20 cellular contexts compared by ENCODE assay signal in the genomic region with DNA sequence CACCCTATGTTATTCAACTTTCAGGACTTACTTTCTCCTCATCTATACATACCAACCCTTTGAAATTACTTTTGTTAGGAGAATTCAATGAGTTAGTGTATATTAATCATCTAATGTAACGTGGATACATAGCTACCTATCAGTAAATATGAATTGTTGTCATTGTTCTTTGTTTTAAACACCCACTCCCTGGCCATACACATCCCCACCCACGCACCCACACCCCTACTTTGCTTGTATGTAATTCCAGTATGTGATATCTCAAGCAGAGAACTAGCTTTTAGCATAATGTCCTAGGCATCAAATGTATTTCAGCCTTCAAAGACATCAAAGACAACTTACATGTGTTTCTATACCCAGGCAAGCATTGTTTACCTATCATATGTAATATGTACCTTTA.
DNase-seq lines count a peak whose midpoint lies in the region; ATAC-seq, FAIRE-seq and TF ChIP-seq lines count a peak whose summit lies in the region.
"Had no signal": no experiment of that assay in that cellular context is flagged by ENCODE, and none has a peak within 500 bp of the region (broad histone marks: within the 10 kb centered on the region; RNA-seq: fewer than 3 reads in every experiment).

No MANE protein-coding gene starts in this region.

- H3K36me3 Mint-ChIP-seq in astrocyte (ENCODE audit: low read depth, unreplicated experiment), result peaks cover 10% of the 10 kb centered on the region
- H3K36me3 Mint-ChIP-seq in naive thymus-derived CD4-positive, alpha-beta T cell, result peaks cover 5 to 35% (median 19%) of the 10 kb centered on the region in 5 donors
- peaks cover 38% of the 10 kb centered on the region for H3K36me3 Mint-ChIP-seq in activated CD4-positive, alpha-beta memory T cell treated with anti-CD3 and anti-CD28 coated beads, Interleukin-2, amount 10 ng/mL, durations not matched to agents 7 days and 5 days (ENCODE audit: low read depth)

- no peak for DNase-seq in GM23248
- no peak for DNase-seq in astrocyte (ENCODE audit: low read depth)
- DNase-seq in naive thymus-derived CD4-positive, alpha-beta T cell, result no peak
- no peak for DNase-seq in activated CD4-positive, alpha-beta memory T cell treated with anti-CD3 and anti-CD28 coated beads, Interleukin-2, amount 10 ng/mL, durations not matched to agents 7 days and 5 days
- no peak for DNase-seq in NCI-H82 (lab: John Stamatoyannopoulos, UW)
- DNase-seq in retina, result no peak
- no peak for DNase-seq in RCC 7860 (ENCODE audit: low spot score)
- DNase-seq: immature natural killer cell; NCI-H1105 treated with DMSO at 0.1 percent for 48 hours; NCI-H345; occipital lobe; stimulated activated naive CD8-positive, alpha-beta T cell treated with anti-CD3 and anti-CD28 coated beads, Interleukin-15, Interleukin-2, amounts not matched to agents 100 U/mL and 50 U/mL, for 24 hours had no signal

- H3K79me2 ChIP-seq in GM23248 (ENCODE audit: insufficient read depth), result peaks cover 97% of the 10 kb centered on the region
- peaks cover 78% of the 10 kb centered on the region for H3K79me2 ChIP-seq in astrocyte (ENCODE audit: insufficient read depth, low read length)

- FAIRE-seq in astrocyte (lab: Jason Lieb, UNC) (no peak), RCC 7860 (lab: Jason Lieb, UNC) (no peak)

- H3K4me3 ChIP-seq in BLaER1, result no peak overlapping the region
- no peak overlapping the region for H3K4me3 ChIP-seq in GM23248
- H3K4me3 ChIP-seq in astrocyte (ENCODE audit: insufficient read depth, low read depth, low read length), result peak overlapping the region; percentile 0
- H3K4me3 ChIP-seq in naive thymus-derived CD4-positive, alpha-beta T cell (ENCODE audit: low read length), result no peak overlapping the region
- H3K4me3 ChIP-seq: gastroesophageal sphincter, HAP-1, skin epidermis had no signal

- ATAC-seq in naive thymus-derived CD4-positive, alpha-beta T cell, result no peak
- ATAC-seq: activated naive CD4-positive, alpha-beta T cell treated with anti-CD3 and anti-CD28 coated beads, Interleukin-2, amount 50 U/mL, for 72 hours; gastroesophageal sphincter; stimulated activated naive CD8-positive, alpha-beta T cell treated with anti-CD3 and anti-CD28 coated beads, Interleukin-15, Interleukin-2, amounts not matched to agents 100 U/mL and 50 U/mL, for 24 hours; WTC11 had no signal

- H3K9me3 ChIP-seq in BLaER1 (no peaks in the 10 kb centered on the region), GM23248 (ENCODE audit: low read depth) (no peaks in the 10 kb centered on the region), astrocyte (ENCODE audit: insufficient read depth, low read depth, low read length) (no peaks in the 10 kb centered on the region)
- H3K9me3 ChIP-seq in naive thymus-derived CD4-positive, alpha-beta T cell (ENCODE audit: control insufficient read depth in 2 of 3, low read length in 3 of 3), result no peaks in the 10 kb centered on the region
- H3K9me3 ChIP-seq: gastroesophageal sphincter, HAP-1 had no signal

- H2AFZ ChIP-seq in GM23248 (no peak overlapping the region), astrocyte (ENCODE audit: low read depth, low read length) (no peak overlapping the region)

- H4K20me1 ChIP-seq in BLaER1 (peaks cover 92% of the 10 kb centered on the region), GM23248 (ENCODE audit: insufficient read depth) (peaks cover 3% of the 10 kb centered on the region; the same call in 1 of the 2 replicates), astrocyte (ENCODE audit: insufficient read depth, low read length) (peaks cover 29% of the 10 kb centered on the region)

- H3K27ac ChIP-seq in BLaER1 (no peak overlapping the region), GM23248 (peak overlapping the region; percentile 81), astrocyte (ENCODE audit: low read depth, low read length) (peak overlapping the region; percentile 94)
- no peak overlapping the region for H3K27ac ChIP-seq in naive thymus-derived CD4-positive, alpha-beta T cell (ENCODE audit: low read depth, low read length)
- H3K27ac ChIP-seq: gastroesophageal sphincter had no signal

- intact Hi-C loops in naive thymus-derived CD4-positive, alpha-beta T cell (cut with micrococcal nuclease), result loop anchor here (5.0 kb wide), 2 partner anchors 34 to 174 kb away; no protein-coding TSS in a partner anchor

- H3K4me1 Mint-ChIP-seq in astrocyte (ENCODE audit: low read depth, unreplicated experiment), result peaks cover 72% of the 10 kb centered on the region
- H3K4me1 Mint-ChIP-seq in naive thymus-derived CD4-positive, alpha-beta T cell, result peaks cover 65 to 98% (median 83%) of the 10 kb centered on the region in 7 donors
- peaks cover 70% of the 10 kb centered on the region for H3K4me1 Mint-ChIP-seq in activated CD4-positive, alpha-beta memory T cell treated with anti-CD3 and anti-CD28 coated beads, Interleukin-2, amount 10 ng/mL, durations not matched to agents 7 days and 5 days

- H3K9me3 Mint-ChIP-seq in astrocyte (ENCODE audit: unreplicated experiment), result no peaks in the 10 kb centered on the region
- H3K9me3 Mint-ChIP-seq in naive thymus-derived CD4-positive, alpha-beta T cell, result no peaks in the 10 kb centered on the region
- H3K9me3 Mint-ChIP-seq in activated CD4-positive, alpha-beta memory T cell treated with anti-CD3 and anti-CD28 coated beads, Interleukin-2, amount 10 ng/mL, durations not matched to agents 7 days and 5 days, result no peaks in the 10 kb centered on the region
- H3K9me3 Mint-ChIP-seq: activated naive CD4-positive, alpha-beta T cell treated with anti-CD3 and anti-CD28 coated beads, Interleukin-2, amount 50 U/mL, for 72 hours; CD14-positive monocyte; central memory CD8-positive, alpha-beta T cell; immature natural killer cell; WTC11 had no signal

- in situ Hi-C loops in GM23248 (cut with MboI), result loop anchor here (25.0 kb wide), 1 partner anchor 314 kb away; no protein-coding TSS in a partner anchor

- peaks cover 95% of the 10 kb centered on the region for H3F3A ChIP-seq in GM23248 (ENCODE audit: insufficient read depth)

- H3K27ac Mint-ChIP-seq in astrocyte (ENCODE audit: unreplicated experiment), result peak overlapping the region; percentile 96
- peak overlapping the region in 4 of 9 donors; percentile 11 to 88 (median 62) for H3K27ac Mint-ChIP-seq in naive thymus-derived CD4-positive, alpha-beta T cell
- H3K27ac Mint-ChIP-seq in activated CD4-positive, alpha-beta memory T cell treated with anti-CD3 and anti-CD28 coated beads, Interleukin-2, amount 10 ng/mL, durations not matched to agents 7 days and 5 days, result no peak overlapping the region
- H3K27ac Mint-ChIP-seq: activated naive CD4-positive, alpha-beta T cell treated with anti-CD3 and anti-CD28 coated beads, Interleukin-2, amount 50 U/mL, for 72 hours; immature natural killer cell; WTC11 had no signal

- H3K9ac ChIP-seq in BLaER1 (no peak overlapping the region), GM23248 (peak overlapping the region; percentile 43), astrocyte (ENCODE audit: low read length) (peak overlapping the region; percentile 72)

- H3K4me1 ChIP-seq in BLaER1 (peaks cover 42% of the 10 kb centered on the region), GM23248 (ENCODE audit: insufficient read depth) (peaks cover 95% of the 10 kb centered on the region), astrocyte (ENCODE audit: insufficient read depth, low read length) (peaks cover 68% of the 10 kb centered on the region)
- H3K4me1 ChIP-seq in naive thymus-derived CD4-positive, alpha-beta T cell (ENCODE audit: control insufficient read depth in 2 of 2, insufficient read depth in 2 of 2, low read length in 2 of 2), result peaks cover 24 to 64% of the 10 kb centered on the region in 2 donors

- WGBS in GM23248 (ENCODE audit: low coverage in 1 of 2, low lambda C conversion rate in 2 of 2, missing lambda C conversion rate in 2 of 2), 2 experiments, result 53 to 58% methylated on average over 2 of the region's 2 CpGs

- H3K4me3 Mint-ChIP-seq in astrocyte (ENCODE audit: unreplicated experiment), result no peak overlapping the region
- peak overlapping the region in 8 of 10 donors; percentile 14 to 85 (median 59) for H3K4me3 Mint-ChIP-seq in naive thymus-derived CD4-positive, alpha-beta T cell
- H3K4me3 Mint-ChIP-seq in activated CD4-positive, alpha-beta memory T cell treated with anti-CD3 and anti-CD28 coated beads, Interleukin-2, amount 10 ng/mL, durations not matched to agents 7 days and 5 days, result no peak overlapping the region
- H3K4me3 Mint-ChIP-seq: CD14-positive monocyte; central memory CD8-positive, alpha-beta T cell; WTC11 had no signal

- H3K27me3 ChIP-seq in BLaER1, result no peaks in the 10 kb centered on the region
- no peaks in the 10 kb centered on the region for H3K27me3 ChIP-seq in GM23248 (replicated peaks; ENCODE audit: insufficient read depth)
- H3K27me3 ChIP-seq in astrocyte (ENCODE audit: insufficient read depth, low read length), result no peaks in the 10 kb centered on the region
- no peaks in the 10 kb centered on the region for H3K27me3 ChIP-seq in naive thymus-derived CD4-positive, alpha-beta T cell (ENCODE audit: control insufficient read depth in 2 of 2, insufficient read depth in 2 of 2, low read length in 2 of 2)
- H3K27me3 ChIP-seq: gastroesophageal sphincter had no signal

- no peaks in the 10 kb centered on the region for H3K9me2 ChIP-seq in GM23248 (ENCODE audit: insufficient read depth)

- peak overlapping the region; percentile 66; the same call in 1 of the 2 replicates for H3K4me2 ChIP-seq in BLaER1
- H3K4me2 ChIP-seq in GM23248 (ENCODE audit: unreplicated experiment), result peak overlapping the region; percentile 66
- peak overlapping the region; percentile 72 for H3K4me2 ChIP-seq in astrocyte (ENCODE audit: low read length)

- CTCF ChIA-PET in naive thymus-derived CD4-positive, alpha-beta T cell (lab: Charles Lee), result interaction anchor here (0.6 to 3.6 kb wide), 4 partner anchors 123 to 412 kb away, joined by 3 to 15 read pairs (median 6); no protein-coding TSS in a partner anchor
- CTCF ChIA-PET in activated CD4-positive, alpha-beta memory T cell treated with anti-CD3 and anti-CD28 coated beads, Interleukin-2, amount 10 ng/mL, durations not matched to agents 7 days and 5 days (lab: Charles Lee), result interaction anchor here (1.3 kb wide), 1 partner anchor 405 kb away, joined by 3 read pairs; no protein-coding TSS in a partner anchor

- TF ChIP-seq CTCF in astrocyte (IDR thresholded peaks at IDR 0.05; ENCODE audit: insufficient read depth, low read depth, low read length), result no peak

- no peaks in the 10 kb centered on the region for H3K27me3 Mint-ChIP-seq in astrocyte (ENCODE audit: low read depth, unreplicated experiment)
- H3K27me3 Mint-ChIP-seq in naive thymus-derived CD4-positive, alpha-beta T cell, result no peaks in the 10 kb centered on the region
- H3K27me3 Mint-ChIP-seq in activated CD4-positive, alpha-beta memory T cell treated with anti-CD3 and anti-CD28 coated beads, Interleukin-2, amount 10 ng/mL, durations not matched to agents 7 days and 5 days, result no peaks in the 10 kb centered on the region
- H3K27me3 Mint-ChIP-seq: central memory CD8-positive, alpha-beta T cell had no signal

- POLR2A ChIA-PET in naive thymus-derived CD4-positive, alpha-beta T cell (lab: Charles Lee), result interaction anchor here (1.1 to 3.4 kb wide), 3 partner anchors 97 to 127 kb away, joined by 3 to 25 read pairs (median 7); no protein-coding TSS in a partner anchor
- POLR2A ChIA-PET in activated CD4-positive, alpha-beta memory T cell treated with anti-CD3 and anti-CD28 coated beads, Interleukin-2, amount 10 ng/mL, durations not matched to agents 7 days and 5 days (lab: Charles Lee), result interaction anchor here (1.4 to 2.0 kb wide), 2 partner anchors 109 to 128 kb away, joined by 3 to 4 read pairs; no protein-coding TSS in a partner anchor

- H3K36me3 ChIP-seq in BLaER1 (peaks cover 71% of the 10 kb centered on the region), GM23248 (ENCODE audit: low read depth) (peaks cover 24% of the 10 kb centered on the region), astrocyte (ENCODE audit: insufficient read depth, low read length) (peaks cover 20% of the 10 kb centered on the region)
- peaks cover 0 to 31% (median 6%) of the 10 kb centered on the region in 3 experiments for H3K36me3 ChIP-seq in naive thymus-derived CD4-positive, alpha-beta T cell (ENCODE audit: control insufficient read depth in 2 of 3, insufficient read depth in 3 of 3, low read length in 3 of 3)

Comparison
In these comparisons a context has a peak if more than half of its experiments do, and no peak if none do; other contexts are left out.
1. H3K27ac ChIP-seq: peak in GM23248 (single experiment) and astrocyte (single experiment); none in BLaER1 (single experiment) and naive thymus-derived CD4-positive, alpha-beta T cell (single experiment).
2. H3K4me3 Mint-ChIP-seq: peak in naive thymus-derived CD4-positive, alpha-beta T cell (8 of 10); none in astrocyte (single experiment) and activated CD4-positive, alpha-beta memory T cell treated with anti-CD3 and anti-CD28 coated beads, Interleukin-2, amount 10 ng/mL, durations not matched to agents 7 days and 5 days (single experiment).
3. Peak in every context shown above with its lines, with median percentiles within 50 percentile points of each other: H3K4me2 ChIP-seq.